14 cellular contexts compared by ENCODE assay signal in the genomic region with DNA sequence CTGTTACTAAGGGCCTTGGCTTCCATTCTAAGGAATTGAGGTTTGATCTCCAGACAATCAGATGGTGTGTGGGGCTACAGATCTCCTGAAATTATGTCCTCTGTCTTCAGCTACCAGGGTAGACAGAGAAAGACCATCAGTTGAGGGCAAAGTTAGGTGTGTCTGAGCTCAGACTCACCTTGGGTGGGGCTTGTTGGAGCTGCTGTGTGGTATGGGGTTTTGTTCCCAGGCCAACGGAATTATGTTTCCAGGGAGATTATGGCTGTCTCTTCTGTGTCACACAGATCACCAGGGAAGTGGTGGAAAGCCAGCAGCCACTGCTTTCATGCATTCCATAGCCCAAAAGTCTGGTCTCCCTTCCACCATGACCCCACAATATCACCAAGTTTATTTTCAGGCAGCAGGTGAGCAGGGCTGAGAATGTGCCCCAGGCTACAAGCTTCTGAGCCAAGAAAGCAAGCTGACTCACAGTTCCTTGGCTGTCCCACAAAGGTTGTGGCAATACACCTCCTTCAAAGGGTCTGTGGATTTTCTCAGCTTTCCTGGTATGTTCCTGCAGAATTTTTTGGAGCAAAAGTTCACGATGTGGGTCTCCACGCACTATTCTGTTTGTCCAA.
"Had no signal": no experiment of that assay in that cellular context is flagged by ENCODE, and none has a peak within 500 bp of the region (broad histone marks: within the 10 kb centered on the region; RNA-seq: fewer than 3 reads in every experiment).

No MANE protein-coding gene starts in this region.

- H3K4me1 Mint-ChIP-seq: naive B cell had no signal

- DNase-seq: activated CD4-positive, alpha-beta T cell treated with anti-CD3 and anti-CD28 coated beads for 4 hours; activated CD8-positive, alpha-beta memory T cell treated with anti-CD3 and anti-CD28 coated beads, Interleukin-2, amount 50 U/mL, for 4 hours; activated CD8-positive, alpha-beta T cell treated with anti-CD3 and anti-CD28 coated beads, Interleukin-2, amount 10 ng/mL, durations not matched to agents 7 days and 5 days; activated gamma-delta T cell treated with Interleukin-2 at 50 U/mL for 16 hours; amygdala; brain microvascular endothelial cell; cerebellar nuclear complex; effector memory CD4-positive, alpha-beta T cell; naive B cell; stimulated activated CD4-positive, alpha-beta T cell treated with anti-CD3 and anti-CD28 coated beads, Interleukin-12 subunit alpha, Interleukin-12 subunit beta, amount 100 ng/mL, for 4 hours; stimulated activated CD4-positive, alpha-beta T cell treated with anti-CD3 and anti-CD28 coated beads, Interleukin-2, amount 100 ng/mL, for 24 hours had no signal

- H3K36me3 Mint-ChIP-seq: activated naive CD8-positive, alpha-beta T cell; naive B cell had no signal

- H3K4me3 Mint-ChIP-seq: activated CD8-positive, alpha-beta T cell treated with anti-CD3 and anti-CD28 coated beads, Interleukin-2, amount 10 ng/mL, durations not matched to agents 7 days and 5 days; activated naive CD8-positive, alpha-beta T cell; dendritic cell treated with granulocyte-macrophage colony-stimulating factor and Interleukin-4, amounts not matched to agents 40 ng/mL and 50 ng/mL, for 4 days; naive B cell; T-helper 1 cell treated with Interleukin-12 subunit alpha and Interleukin-12 subunit beta and Interleukin-4 antibody, amounts not matched to agents 30 μg/mL and 1 μg/mL, for 36 hours had no signal

- H3K27ac Mint-ChIP-seq: activated CD8-positive, alpha-beta T cell treated with anti-CD3 and anti-CD28 coated beads, Interleukin-2, amount 10 ng/mL, durations not matched to agents 7 days and 5 days; activated naive CD8-positive, alpha-beta T cell; dendritic cell treated with granulocyte-macrophage colony-stimulating factor and Interleukin-4, amounts not matched to agents 40 ng/mL and 50 ng/mL, for 4 days; naive B cell; T-helper 1 cell treated with Interleukin-12 subunit alpha and Interleukin-12 subunit beta and Interleukin-4 antibody, amounts not matched to agents 30 μg/mL and 1 μg/mL, for 36 hours had no signal

- H3K27me3 Mint-ChIP-seq: activated naive CD8-positive, alpha-beta T cell; dendritic cell treated with granulocyte-macrophage colony-stimulating factor and Interleukin-4, amounts not matched to agents 40 ng/mL and 50 ng/mL, for 4 days; naive B cell had no signal
